1 cellular context compared by ENCODE assay signal in the genomic region with DNA sequence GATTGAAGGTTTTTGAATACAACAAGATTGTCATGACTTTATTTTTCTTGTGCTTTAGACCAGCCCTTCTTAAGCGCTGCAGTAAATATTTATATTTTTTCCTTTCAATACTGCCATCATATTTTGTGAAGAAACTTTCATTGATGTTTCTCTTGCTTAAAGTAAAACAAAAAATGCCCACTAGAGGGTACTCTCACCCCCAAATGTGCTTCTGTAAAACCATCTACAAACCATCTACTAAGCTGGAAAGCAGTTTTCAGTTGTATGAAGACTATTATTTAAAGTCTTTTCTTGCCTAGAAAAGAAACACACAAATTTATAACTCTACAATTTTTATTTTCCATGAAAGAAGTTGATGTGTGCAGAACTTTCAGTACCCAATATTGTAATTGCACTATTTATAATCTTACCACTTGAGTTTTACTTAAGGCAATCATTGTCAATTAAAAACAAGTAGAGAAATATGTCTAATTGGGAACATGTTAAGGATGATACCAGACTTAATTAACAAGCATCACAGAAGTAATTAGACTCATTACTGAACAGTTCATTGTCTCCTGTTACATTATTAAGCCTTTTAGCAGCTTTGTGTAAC.
TF ChIP-seq lines count a peak whose summit lies in the region.

No MANE protein-coding gene starts in this region.

TF ChIP-seq in liver, 16 proteins besides CTCF, POLR2A, EP300 and RAD21 (continued from another document):
- TF ChIP-seq REST (IDR thresholded peaks at IDR 0.05), result no peak
- TF ChIP-seq HNF4A (conservative IDR thresholded peaks at IDR 0.05), result no peak
- TF ChIP-seq NR2F2 (IDR thresholded peaks at IDR 0.05), result no peak
